In genomic region chr5:67031689-67032088, GRCh38 we compare ENCODE assay signal across 15 cellular contexts.
A peak's percentile ranks its signal among the peaks of the same experiment; 100 is the strongest.
DNase-seq lines count a peak whose midpoint lies in the region; ATAC-seq and TF ChIP-seq lines count a peak whose summit lies in the region.
"Had no signal": no experiment of that assay in that cellular context is flagged by ENCODE, and none has a peak within 500 bp of the region (broad histone marks: within the 10 kb centered on the region; RNA-seq: fewer than 3 reads in every experiment).

No MANE protein-coding gene starts in this region.

- TF ChIP-seq CTCF in vagina (IDR thresholded peaks at IDR 0.05): no peak

- H3K9me3 Mint-ChIP-seq in activated naive CD4-positive, alpha-beta T cell treated with anti-CD3 and anti-CD28 coated beads, Interleukin-2, amount 50 U/mL, for 72 hours: no peaks in the 10 kb centered on the region
- no peaks in the 10 kb centered on the region for H3K9me3 Mint-ChIP-seq in activated naive CD8-positive, alpha-beta T cell (ENCODE audit: low read depth)

- H3K36me3 Mint-ChIP-seq in activated naive CD4-positive, alpha-beta T cell treated with anti-CD3 and anti-CD28 coated beads, Interleukin-2, amount 50 U/mL, for 72 hours: peaks cover 0 to 16% of the 10 kb centered on the region in 2 donors
- H3K36me3 Mint-ChIP-seq in activated naive CD8-positive, alpha-beta T cell: peaks cover 12% of the 10 kb centered on the region

- ATAC-seq in activated naive CD4-positive, alpha-beta T cell treated with anti-CD3 and anti-CD28 coated beads, Interleukin-2, amount 50 U/mL, for 72 hours: peak; percentile 85 to 95
- peak in 1 of 2 donors; percentile 49 for ATAC-seq in right cardiac atrium
- ATAC-seq in stimulated activated naive CD8-positive, alpha-beta T cell treated with anti-CD3 and anti-CD28 coated beads, Interleukin-15, Interleukin-2, amounts not matched to agents 100 U/mL and 50 U/mL, for 24 hours: peak; percentile 91
- no peak for ATAC-seq in HG03039 (IDR thresholded peaks at IDR 0.05; ENCODE audit: unreplicated experiment)
- ATAC-seq: PC-3 had no signal

- H3K4me3 ChIP-seq in right cardiac atrium (ENCODE audit: low read length) (no peak overlapping the region), vagina (no peak overlapping the region)
- H3K4me3 ChIP-seq: esophagus squamous epithelium, ovary had no signal

- no peaks in the 10 kb centered on the region for H3K27me3 Mint-ChIP-seq in activated naive CD8-positive, alpha-beta T cell
- H3K27me3 Mint-ChIP-seq: B cell had no signal

- peak overlapping the region; percentile 88 for H3K27ac ChIP-seq in right cardiac atrium (ENCODE audit: low read length)
- H3K27ac ChIP-seq in vagina: no peak overlapping the region
- H3K27ac ChIP-seq: ovary had no signal

- no peaks in the 10 kb centered on the region for H3K36me3 ChIP-seq in vagina
- H3K36me3 ChIP-seq: ovary had no signal

- H3K27me3 ChIP-seq in right cardiac atrium (ENCODE audit: control insufficient read depth, insufficient read depth) (no peaks in the 10 kb centered on the region), vagina (no peaks in the 10 kb centered on the region)
- H3K27me3 ChIP-seq: esophagus squamous epithelium, ovary had no signal

- H3K4me1 Mint-ChIP-seq in activated naive CD8-positive, alpha-beta T cell (ENCODE audit: low read depth): peaks cover 84% of the 10 kb centered on the region

- DNase-seq in activated naive CD4-positive, alpha-beta T cell treated with anti-CD3 and anti-CD28 coated beads, Interleukin-2, amount 50 U/mL, for 72 hours (ENCODE audit: low spot score in 2 of 2): no peak
- no peak for DNase-seq in activated naive CD4-positive, alpha-beta T cell treated with anti-CD3 and anti-CD28 coated beads, Interleukin-2, amount 50 U/mL, for 16 hours
- no peak for DNase-seq in right cardiac atrium
- DNase-seq in stimulated activated naive CD8-positive, alpha-beta T cell treated with anti-CD3 and anti-CD28 coated beads, Interleukin-15, Interleukin-2, amounts not matched to agents 100 U/mL and 50 U/mL, for 24 hours: no peak
- no peak for DNase-seq in NCI-H1694 treated with DMSO at 0.1 percent for 48 hours (lab: John Stamatoyannopoulos, UW)
- no peak for DNase-seq in vagina (ENCODE audit: extremely low spot score in 2 of 2)
- DNase-seq: esophagus squamous epithelium, H7, MM.1S, NCI-H526, ovary, PC-3 had no signal

- H3K27ac Mint-ChIP-seq in activated naive CD4-positive, alpha-beta T cell treated with anti-CD3 and anti-CD28 coated beads, Interleukin-2, amount 50 U/mL, for 72 hours: peak overlapping the region; percentile 83 to 92
- H3K27ac Mint-ChIP-seq in activated naive CD8-positive, alpha-beta T cell: peak overlapping the region; percentile 93
- H3K27ac Mint-ChIP-seq: B cell had no signal

- WGBS in right cardiac atrium: 53% methylated on average over 3 of the region's 3 CpGs

- H3K4me1 ChIP-seq in right cardiac atrium (ENCODE audit: control insufficient read depth, insufficient read depth, low read length) (peaks cover 8% of the 10 kb centered on the region), vagina (peaks cover 30% of the 10 kb centered on the region)

- TF ChIP-seq POLR2A in vagina (IDR thresholded peaks at IDR 0.05): no peak

- peak overlapping the region; percentile 44 for H3K4me3 Mint-ChIP-seq in activated naive CD8-positive, alpha-beta T cell
- H3K4me3 Mint-ChIP-seq: B cell had no signal

- H3K9me3 ChIP-seq in right cardiac atrium (ENCODE audit: control insufficient read depth, low read length): no peaks in the 10 kb centered on the region
- H3K9me3 ChIP-seq in vagina: no peaks in the 10 kb centered on the region
- H3K9me3 ChIP-seq: esophagus squamous epithelium, ovary had no signal

- intact Hi-C loops in right cardiac atrium (cut with DNase I): no loop called here
- intact Hi-C loops in vagina (cut with DNase I): loop anchor here (10.0 kb wide), 1 partner anchor 63 kb away; no protein-coding TSS in a partner anchor
